Comparison of ENCODE assay signal across 28 cellular contexts in genomic region chr10:117509573-117509972, GRCh38. TPM values are rescaled to one million over a fixed set of nuclear protein-coding genes. Genes with fewer than 3 reads are reported as not detected.
"Had no signal": no experiment of that assay in that cellular context is flagged by ENCODE, and none has a peak within 500 bp of the region (broad histone marks: within the 10 kb centered on the region; RNA-seq: fewer than 3 reads in every experiment).

No MANE protein-coding gene starts in this region.

- H3K4me1 Mint-ChIP-seq: activated CD4-positive, alpha-beta T cell treated with anti-CD3 and anti-CD28 coated beads for 36 hours; activated CD4-positive, alpha-beta T cell treated with anti-CD3 and anti-CD28 coated beads, Interleukin-2, amount 10 ng/mL, durations not matched to agents 24 days and 14 days; activated naive CD4-positive, alpha-beta T cell treated with anti-CD3 and anti-CD28 coated beads, Interleukin-2, amount 10 ng/mL, durations not matched to agents 7 days and 5 days; activated naive CD8-positive, alpha-beta T cell treated with anti-CD3 and anti-CD28 coated beads, Interleukin-2, amount 10 ng/mL, durations not matched to agents 7 days and 5 days had no signal

- H3K4me3 ChIP-seq: ascending aorta, breast epithelium had no signal

- FAIRE-seq: colon, frontal cortex had no signal

- H3K27ac Mint-ChIP-seq: activated CD4-positive, alpha-beta memory T cell treated with anti-CD3 and anti-CD28 coated beads for 36 hours; activated CD4-positive, alpha-beta T cell treated with anti-CD3 and anti-CD28 coated beads for 36 hours; activated CD4-positive, alpha-beta T cell treated with anti-CD3 and anti-CD28 coated beads, Interleukin-2, amount 10 ng/mL, durations not matched to agents 24 days and 14 days; activated CD8-positive, alpha-beta T cell treated with anti-CD3 and anti-CD28 coated beads, Interleukin-2, amount 10 ng/mL, durations not matched to agents 7 days and 5 days; activated naive CD4-positive, alpha-beta T cell treated with anti-CD3 and anti-CD28 coated beads, Interleukin-2, amount 10 ng/mL, durations not matched to agents 7 days and 5 days; activated naive CD4-positive, alpha-beta T cell treated with anti-CD3 and anti-CD28 coated beads, Interleukin-2, amount 50 U/mL, for 72 hours; activated naive CD8-positive, alpha-beta T cell treated with anti-CD3 and anti-CD28 coated beads, Interleukin-2, amount 10 ng/mL, durations not matched to agents 7 days and 5 days; activated T-cell treated with anti-CD3 and anti-CD28 coated beads, Interleukin-2, amount 50 U/mL, for 24 hours; activated T-cell treated with anti-CD3 and anti-CD28 coated beads, Interleukin-2, amount 50 U/mL, for 72 hours; brain had no signal

- H3K4me3 Mint-ChIP-seq: activated CD4-positive, alpha-beta memory T cell treated with anti-CD3 and anti-CD28 coated beads for 36 hours; activated CD4-positive, alpha-beta T cell treated with anti-CD3 and anti-CD28 coated beads for 36 hours; activated CD4-positive, alpha-beta T cell treated with anti-CD3 and anti-CD28 coated beads, Interleukin-2, amount 10 ng/mL, durations not matched to agents 24 days and 14 days; activated CD8-positive, alpha-beta T cell treated with anti-CD3 and anti-CD28 coated beads, Interleukin-2, amount 10 ng/mL, durations not matched to agents 7 days and 5 days; activated naive CD4-positive, alpha-beta T cell treated with anti-CD3 and anti-CD28 coated beads, Interleukin-2, amount 10 ng/mL, durations not matched to agents 7 days and 5 days; activated naive CD8-positive, alpha-beta T cell treated with anti-CD3 and anti-CD28 coated beads, Interleukin-2, amount 10 ng/mL, durations not matched to agents 7 days and 5 days; activated T-cell treated with anti-CD3 and anti-CD28 coated beads, Interleukin-2, amount 50 U/mL, for 24 hours; activated T-cell treated with anti-CD3 and anti-CD28 coated beads, Interleukin-2, amount 50 U/mL, for 72 hours; brain had no signal

- ATAC-seq: activated CD4-positive, alpha-beta T cell treated with anti-CD3 and anti-CD28 coated beads for 36 hours; activated CD8-positive, alpha-beta T cell treated with anti-CD3 and anti-CD28 coated beads, Interleukin-2, amount 10 ng/mL, durations not matched to agents 7 days and 5 days; activated naive CD4-positive, alpha-beta T cell treated with anti-CD3 and anti-CD28 coated beads, Interleukin-2, amount 50 U/mL, for 72 hours; activated T-cell treated with anti-CD3 and anti-CD28 coated beads, Interleukin-2, amount 50 U/mL, for 72 hours; esophagus mucosa had no signal

- H3K9me3 ChIP-seq: ascending aorta, breast epithelium had no signal

- DNase-seq: activated CD4-positive, alpha-beta memory T cell treated with anti-CD3 and anti-CD28 coated beads for 36 hours; activated CD4-positive, alpha-beta T cell treated with anti-CD3 and anti-CD28 coated beads for 36 hours; activated CD4-positive, alpha-beta T cell treated with anti-CD3 and anti-CD28 coated beads, Interleukin-2, amount 10 ng/mL, durations not matched to agents 24 days and 14 days; activated CD4-positive, CD25-positive, alpha-beta regulatory T cell; activated CD4-positive, CD25-positive, alpha-beta regulatory T cell treated with anti-CD3 and anti-CD28 coated beads, Interleukin-2, amount 50 U/mL, for 72 hours; activated CD8-positive, alpha-beta memory T cell treated with anti-CD3 and anti-CD28 coated beads, Interleukin-2, amount 50 U/mL, for 48 hours; activated CD8-positive, alpha-beta T cell treated with anti-CD3 and anti-CD28 coated beads, Interleukin-2, amount 10 ng/mL, durations not matched to agents 7 days and 5 days; activated gamma-delta T cell; activated naive CD4-positive, alpha-beta T cell; activated naive CD4-positive, alpha-beta T cell treated with anti-CD3 and anti-CD28 coated beads, Interleukin-2, amount 10 ng/mL, durations not matched to agents 7 days and 5 days; activated naive CD8-positive, alpha-beta T cell treated with anti-CD3 and anti-CD28 coated beads, Interleukin-2, amount 10 ng/mL, durations not matched to agents 7 days and 5 days; activated T-cell treated with anti-CD3 and anti-CD28 coated beads for 4 hours; activated T-cell treated with anti-CD3 and anti-CD28 coated beads, Interleukin-2, amount 50 U/mL, for 24 hours; activated T-cell treated with anti-CD3 and anti-CD28 coated beads, Interleukin-2, amount 50 U/mL, for 72 hours; effector CD8-positive, alpha-beta T cell; foreskin fibroblast; glutamatergic neuron; T-helper 2 cell had no signal

- H3K36me3 ChIP-seq: ascending aorta, breast epithelium had no signal

- H3K4me1 ChIP-seq: ascending aorta, breast epithelium had no signal

- H3K9me3 Mint-ChIP-seq: activated CD4-positive, alpha-beta memory T cell treated with anti-CD3 and anti-CD28 coated beads for 36 hours; activated CD4-positive, alpha-beta T cell treated with anti-CD3 and anti-CD28 coated beads, Interleukin-2, amount 10 ng/mL, durations not matched to agents 24 days and 14 days; activated naive CD4-positive, alpha-beta T cell treated with anti-CD3 and anti-CD28 coated beads, Interleukin-2, amount 10 ng/mL, durations not matched to agents 7 days and 5 days; activated naive CD4-positive, alpha-beta T cell treated with anti-CD3 and anti-CD28 coated beads, Interleukin-2, amount 50 U/mL, for 72 hours; activated naive CD8-positive, alpha-beta T cell treated with anti-CD3 and anti-CD28 coated beads, Interleukin-2, amount 10 ng/mL, durations not matched to agents 7 days and 5 days; activated T-cell treated with anti-CD3 and anti-CD28 coated beads, Interleukin-2, amount 50 U/mL, for 24 hours; activated T-cell treated with anti-CD3 and anti-CD28 coated beads, Interleukin-2, amount 50 U/mL, for 72 hours had no signal

- H3K36me3 Mint-ChIP-seq: activated CD4-positive, alpha-beta memory T cell treated with anti-CD3 and anti-CD28 coated beads for 36 hours; activated naive CD4-positive, alpha-beta T cell treated with anti-CD3 and anti-CD28 coated beads, Interleukin-2, amount 10 ng/mL, durations not matched to agents 7 days and 5 days; activated naive CD4-positive, alpha-beta T cell treated with anti-CD3 and anti-CD28 coated beads, Interleukin-2, amount 50 U/mL, for 72 hours; activated naive CD8-positive, alpha-beta T cell treated with anti-CD3 and anti-CD28 coated beads, Interleukin-2, amount 10 ng/mL, durations not matched to agents 7 days and 5 days; brain had no signal

- H3K27me3 ChIP-seq: ascending aorta had no signal

- H3K27ac ChIP-seq: ascending aorta, breast epithelium had no signal

RNA-seq across cellular contexts. Expression of gene EMX2, which starts 33.0 kb away (rescaled TPM):
- total RNA-seq: activated CD4-positive, alpha-beta memory T cell treated with anti-CD3 and anti-CD28 coated beads for 36 hours; activated CD4-positive, alpha-beta T cell treated with anti-CD3 and anti-CD28 coated beads for 36 hours; activated CD4-positive, alpha-beta T cell treated with anti-CD3 and anti-CD28 coated beads, Interleukin-2, amount 10 ng/mL, durations not matched to agents 24 days and 14 days; activated CD8-positive, alpha-beta T cell treated with anti-CD3 and anti-CD28 coated beads, Interleukin-2, amount 10 ng/mL, durations not matched to agents 7 days and 5 days; activated naive CD4-positive, alpha-beta T cell treated with anti-CD3 and anti-CD28 coated beads, Interleukin-2, amount 50 U/mL, for 72 hours; activated naive CD8-positive, alpha-beta T cell treated with anti-CD3 and anti-CD28 coated beads, Interleukin-2, amount 10 ng/mL, durations not matched to agents 7 days and 5 days; activated T-cell treated with anti-CD3 and anti-CD28 coated beads, Interleukin-2, amount 50 U/mL, for 72 hours; ascending aorta; chondrocyte; dermis microvascular lymphatic vessel endothelial cell; esophagus mucosa; T-helper 1 cell treated with Interleukin-12 subunit alpha and Interleukin-12 subunit beta and Interleukin-4 antibody, amounts not matched to agents 30 ng/mL and 1 ng/mL, for 36 hours had no signal
